ENCODE assay signal across 8 cellular contexts in the genomic region with DNA sequence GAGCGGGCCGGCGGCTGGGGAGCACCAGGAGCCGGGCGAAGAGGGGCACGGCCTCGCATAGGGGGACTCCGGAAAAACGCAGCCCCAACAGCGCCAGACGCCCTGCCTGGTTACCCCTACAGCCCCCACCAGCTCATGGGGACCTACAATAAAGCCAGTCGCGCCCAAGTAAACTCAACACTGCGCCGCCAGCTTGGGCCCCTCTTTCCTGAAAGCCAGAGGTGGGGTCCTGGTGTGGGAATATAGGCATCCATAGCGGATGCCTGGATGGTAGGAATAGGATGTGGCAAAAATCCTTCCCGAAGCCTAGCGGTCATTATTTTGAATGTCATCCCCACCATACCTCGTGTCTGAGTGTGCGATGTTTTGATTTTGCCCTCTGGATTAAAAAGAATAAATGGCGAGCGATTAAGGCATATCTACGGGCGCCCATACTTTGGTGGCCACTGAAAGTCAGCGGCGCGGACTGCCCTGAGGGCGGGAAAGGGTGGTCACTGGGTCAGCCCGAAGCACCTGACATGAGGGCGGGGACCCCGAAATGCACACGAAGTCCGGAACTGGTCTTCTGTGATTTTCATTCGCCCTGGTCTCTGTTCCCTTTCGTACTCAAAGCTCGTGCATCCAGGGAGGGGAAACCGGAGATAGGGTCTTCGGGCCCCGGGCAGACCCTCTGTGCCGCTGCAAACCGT. TPM values are rescaled to one million over a fixed set of nuclear protein-coding genes. Genes with fewer than 3 reads are reported as not detected.
DNase-seq lines count a peak whose midpoint lies in the region; TF ChIP-seq lines count a peak whose summit lies in the region.

A gene with protein sequence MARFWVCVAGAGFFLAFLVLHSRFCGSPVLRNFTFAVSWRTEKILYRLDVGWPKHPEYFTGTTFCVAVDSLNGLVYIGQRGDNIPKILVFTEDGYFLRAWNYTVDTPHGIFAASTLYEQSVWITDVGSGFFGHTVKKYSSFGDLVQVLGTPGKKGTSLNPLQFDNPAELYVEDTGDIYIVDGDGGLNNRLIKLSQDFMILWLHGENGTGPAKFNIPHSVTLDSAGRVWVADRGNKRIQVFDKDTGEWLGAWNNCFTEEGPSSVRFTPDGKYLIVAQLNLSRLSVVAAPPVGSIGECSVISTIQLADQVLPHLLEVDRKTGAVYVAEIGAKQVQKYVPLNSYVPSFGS (plus strand): TSS at position 577 of the 689 bp plus-strand sequence. CDS start 184 bp downstream, outside the sequence.
A gene (minus strand): TSS at position 210 of the 689 bp plus-strand sequence. CDS start 847 bp downstream, outside the sequence.

- H3K36me3 ChIP-seq in Loucy (ENCODE audit: insufficient read depth, low read length) (no peaks in the 10 kb centered on the region), stomach smooth muscle (ENCODE audit: control insufficient read depth in 2 of 2, insufficient read depth in 2 of 2, low read length in 2 of 2) (peaks cover 0 to 3% of the 10 kb centered on the region in 2 donors)

- H3K27ac ChIP-seq in stomach smooth muscle (ENCODE audit: low read length): peak within 1 kb of the TSS; percentile 66

- H3K9me3 Mint-ChIP-seq in neural crest cell: no peaks in the 10 kb centered on the region

- no peaks in the 10 kb centered on the region for H3K9me2 ChIP-seq in Loucy (replicated peaks; ENCODE audit: low read depth, low read length)

- H3K36me3 Mint-ChIP-seq in neural crest cell (ENCODE audit: low read depth): no peaks in the 10 kb centered on the region

- H3K27me3 Mint-ChIP-seq in neural crest cell (ENCODE audit: low read depth): no peaks in the 10 kb centered on the region

- no peak for TF ChIP-seq CTCF in Loucy (conservative IDR thresholded peaks at IDR 0.05; ENCODE audit: low read length)
- TF ChIP-seq CTCF in foreskin fibroblast (IDR thresholded peaks at IDR 0.05; ENCODE audit: low read depth, low read length): no peak
- TF ChIP-seq CTCF in neural crest cell (conservative IDR thresholded peaks at IDR 0.05): no peak

- peaks cover 93% of the 10 kb centered on the region for H3K79me2 ChIP-seq in Loucy (ENCODE audit: insufficient read depth, low read length)

- no peaks in the 10 kb centered on the region for H3F3A ChIP-seq in Loucy (ENCODE audit: low read depth)

- no peaks in the 10 kb centered on the region for H3K9me3 ChIP-seq in Loucy (ENCODE audit: insufficient read depth, low read depth, low read length)
- no peaks in the 10 kb centered on the region for H3K9me3 ChIP-seq in stomach smooth muscle (ENCODE audit: control insufficient read depth in 2 of 2, low read length in 2 of 2)

- H3K9ac ChIP-seq in Loucy (ENCODE audit: low read depth, low read length, poor library complexity, severe bottlenecking) (peak within 1 kb of the TSS; percentile 91), stomach smooth muscle (ENCODE audit: low read length in 2 of 2) (peak within 1 kb of the TSS; percentile 79 to 91)

- H3K27me3 ChIP-seq in Loucy (ENCODE audit: insufficient read depth, low read length, poor library complexity, severe bottlenecking) (no peaks in the 10 kb centered on the region), stomach smooth muscle (ENCODE audit: control insufficient read depth in 1 of 2, insufficient read depth in 2 of 2, low read length in 2 of 2) (no peaks in the 10 kb centered on the region)

- peaks cover 55% of the 10 kb centered on the region for H3K4me1 Mint-ChIP-seq in neural crest cell

- H3K4me2 ChIP-seq in Loucy (ENCODE audit: low read depth, low read length, poor library complexity, severe bottlenecking): peak within 1 kb of the TSS; percentile 97

- H3K4me1 ChIP-seq in Loucy (ENCODE audit: insufficient read depth, low read length, poor library complexity, severe bottlenecking) (peaks cover 63% of the 10 kb centered on the region), stomach smooth muscle (ENCODE audit: control insufficient read depth, insufficient read depth, low read length) (peaks cover 5% of the 10 kb centered on the region)

- H3K4me3 Mint-ChIP-seq in neural crest cell: peak within 1 kb of the TSS; percentile 90

- peak within 1 kb of the TSS; percentile 98 for H2AFZ ChIP-seq in Loucy (ENCODE audit: low read length)

- H4K20me1 ChIP-seq in Loucy (ENCODE audit: insufficient read depth, low read length, poor library complexity, severe bottlenecking): peaks cover 63% of the 10 kb centered on the region

- peak within 1 kb of the TSS; percentile 100 for H3K27ac Mint-ChIP-seq in neural crest cell (ENCODE audit: unreplicated experiment)

- H3K4me3 ChIP-seq in Loucy (ENCODE audit: low read length, poor library complexity, severe bottlenecking) (peak within 1 kb of the TSS; percentile 96), foreskin fibroblast (ENCODE audit: low read depth in 1 of 2, low read length in 2 of 2) (peak within 1 kb of the TSS; percentile 91 to 94), stomach smooth muscle (ENCODE audit: low read length in 2 of 2) (peak within 1 kb of the TSS; percentile 98 to 99)

- DNase-seq in Daoy (ENCODE audit: low read depth) (peak; percentile 83), H4 (ENCODE audit: low spot score) (peak; percentile 78), SIG-M5 (lab: John Stamatoyannopoulos, UW) (peak; percentile 65), activated gamma-delta T cell treated with Interleukin-2 at 50 U/mL for 16 hours (peak; percentile 86), foreskin fibroblast (peak; percentile 87 to 95), neural crest cell (ENCODE audit: low read depth, low spot score) (peak; percentile 80)

RNA-seq across cellular contexts. Expression of the first gene that starts in this region (rescaled TPM):
- total RNA-seq in Daoy (2014; rRNA removed; shearing (Covaris generic)): 3.1 and 7.9 TPM in 2 replicates
- 1.6 and 5.1 TPM in 2 replicates for total RNA-seq in H4 (2014; rRNA removed; shearing (Covaris generic))
- total RNA-seq in neural crest cell: 23.9 and 24.4 TPM in 2 replicates

RNA-seq across cellular contexts. Expression of the second gene that starts in this region (rescaled TPM):
- 8.4 and 12.5 TPM in 2 replicates for total RNA-seq in Daoy (2014; rRNA removed; shearing (Covaris generic))
- 6.3 and 12.9 TPM in 2 replicates for total RNA-seq in H4 (2014; rRNA removed; shearing (Covaris generic))
- 67.3 and 67.4 TPM in 2 replicates for total RNA-seq in neural crest cell

Comparison
In these comparisons a context has a peak if more than half of its experiments do, and no peak if none do; other contexts are left out.
1. Peak in every context shown above with its lines: DNase-seq, H3K4me3 ChIP-seq and H3K27ac ChIP-seq.